Comparison of ENCODE assay signal across 8 cellular contexts in the genomic region with DNA sequence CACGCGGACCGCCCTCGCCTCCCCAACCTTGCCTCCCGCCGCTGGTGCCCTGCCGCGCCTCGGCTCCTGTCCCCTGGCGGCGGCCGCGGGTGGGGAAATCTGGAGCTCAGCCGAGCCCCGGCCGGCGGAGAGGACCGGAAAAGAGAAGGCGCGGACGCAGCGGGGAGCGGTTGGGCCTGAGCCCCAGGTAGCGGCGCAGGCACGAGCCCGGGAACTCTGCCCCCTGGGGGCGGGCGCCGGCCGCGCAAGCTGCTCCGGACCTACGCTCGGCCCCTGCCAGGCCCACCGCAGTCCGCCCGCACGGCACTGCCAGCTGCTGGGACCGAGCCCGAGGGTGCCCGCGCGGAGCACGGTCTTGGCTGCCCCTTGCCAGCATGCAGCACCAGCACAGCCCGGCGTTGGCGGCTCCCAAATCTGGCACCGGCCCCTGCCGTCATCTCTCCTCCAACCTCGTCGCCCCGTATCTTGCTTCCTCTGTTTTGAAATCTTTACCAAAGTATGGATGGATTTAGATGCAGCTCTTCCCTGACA. TPM values are rescaled to one million over a fixed set of nuclear protein-coding genes. Genes with fewer than 3 reads are reported as not detected.
A peak's percentile ranks its signal among the peaks of the same experiment; 100 is the strongest.
DNase-seq lines count a peak whose midpoint lies in the region; ATAC-seq and TF ChIP-seq lines count a peak whose summit lies in the region.

A gene with protein sequence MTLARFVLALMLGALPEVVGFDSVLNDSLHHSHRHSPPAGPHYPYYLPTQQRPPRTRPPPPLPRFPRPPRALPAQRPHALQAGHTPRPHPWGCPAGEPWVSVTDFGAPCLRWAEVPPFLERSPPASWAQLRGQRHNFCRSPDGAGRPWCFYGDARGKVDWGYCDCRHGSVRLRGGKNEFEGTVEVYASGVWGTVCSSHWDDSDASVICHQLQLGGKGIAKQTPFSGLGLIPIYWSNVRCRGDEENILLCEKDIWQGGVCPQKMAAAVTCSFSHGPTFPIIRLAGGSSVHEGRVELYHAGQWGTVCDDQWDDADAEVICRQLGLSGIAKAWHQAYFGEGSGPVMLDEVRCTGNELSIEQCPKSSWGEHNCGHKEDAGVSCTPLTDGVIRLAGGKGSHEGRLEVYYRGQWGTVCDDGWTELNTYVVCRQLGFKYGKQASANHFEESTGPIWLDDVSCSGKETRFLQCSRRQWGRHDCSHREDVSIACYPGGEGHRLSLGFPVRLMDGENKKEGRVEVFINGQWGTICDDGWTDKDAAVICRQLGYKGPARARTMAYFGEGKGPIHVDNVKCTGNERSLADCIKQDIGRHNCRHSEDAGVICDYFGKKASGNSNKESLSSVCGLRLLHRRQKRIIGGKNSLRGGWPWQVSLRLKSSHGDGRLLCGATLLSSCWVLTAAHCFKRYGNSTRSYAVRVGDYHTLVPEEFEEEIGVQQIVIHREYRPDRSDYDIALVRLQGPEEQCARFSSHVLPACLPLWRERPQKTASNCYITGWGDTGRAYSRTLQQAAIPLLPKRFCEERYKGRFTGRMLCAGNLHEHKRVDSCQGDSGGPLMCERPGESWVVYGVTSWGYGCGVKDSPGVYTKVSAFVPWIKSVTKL (minus strand): TSS at position 161 of the 531 bp plus-strand sequence. CDS start 283 bp downstream, outside the sequence.

- H3K36me3 ChIP-seq in duodenal mucosa (ENCODE audit: control insufficient read depth in 1 of 2, insufficient read depth in 2 of 2, low read length in 2 of 2) (no peaks in the 10 kb centered on the region), lower lobe of right lung (no peaks in the 10 kb centered on the region)

- DNase-seq in SIG-M5 treated with dmso at 0.1 percent for 504 hours (lab: John Stamatoyannopoulos, UW; ENCODE audit: unreplicated experiment) (peak; percentile 27), SIG-M5 (lab: John Stamatoyannopoulos, UW) (no peak), NCI-H1930 (lab: John Stamatoyannopoulos, UW) (peak; percentile 71 to 81), lower lobe of right lung (peak; percentile 83)
- peak; percentile 14 to 16 for DNase-seq in activated CD4-positive, alpha-beta T cell treated with anti-CD3 and anti-CD28 coated beads for 4 hours
- DNase-seq in stimulated activated CD8-positive, alpha-beta memory T cell treated with anti-CD3 and anti-CD28 coated beads, Interleukin-12 subunit alpha, Interleukin-12 subunit beta, amount 100 ng/mL, for 4 hours (ENCODE audit: low read depth), result peak; percentile 5

- H3K27ac ChIP-seq in duodenal mucosa (ENCODE audit: low read depth, low read length) (no peak within 1 kb of the TSS), lower lobe of right lung (peak within 1 kb of the TSS; percentile 41)

- H3K27me3 ChIP-seq in duodenal mucosa (ENCODE audit: control insufficient read depth in 1 of 2, insufficient read depth in 2 of 2, low read length in 2 of 2) (peaks cover 20 to 22% of the 10 kb centered on the region in 2 donors), lower lobe of right lung (ENCODE audit: low read depth) (peaks cover 32% of the 10 kb centered on the region)

- H3K9ac ChIP-seq in duodenal mucosa (ENCODE audit: low read depth in 1 of 2, low read length in 2 of 2), result peak within 1 kb of the TSS; percentile 29 to 51

- peak within 1 kb of the TSS; percentile 63 to 66 for H3K4me3 ChIP-seq in duodenal mucosa (ENCODE audit: low read depth in 1 of 2, low read length in 2 of 2)
- H3K4me3 ChIP-seq in lower lobe of right lung, result peak within 1 kb of the TSS; percentile 63

- H3K4me1 ChIP-seq in duodenal mucosa (ENCODE audit: control insufficient read depth in 1 of 2, insufficient read depth in 2 of 2, low read length in 2 of 2) (peaks cover 4 to 13% of the 10 kb centered on the region in 2 donors), lower lobe of right lung (peaks cover 12% of the 10 kb centered on the region)

- TF ChIP-seq CTCF in lower lobe of right lung (IDR thresholded peaks at IDR 0.05), result peak; percentile 79

- H3K9me3 ChIP-seq in duodenal mucosa (ENCODE audit: control insufficient read depth in 1 of 2, low read length in 2 of 2), result no peaks in the 10 kb centered on the region
- no peaks in the 10 kb centered on the region for H3K9me3 ChIP-seq in lower lobe of right lung

- intact Hi-C loops in lower lobe of right lung (cut with DNase I), result no loop called here

- ATAC-seq in HG02884 (IDR thresholded peaks at IDR 0.05; ENCODE audit: unreplicated experiment) (peak; percentile 98), lower lobe of right lung (peak; percentile 96)

RNA-seq across cellular contexts. Expression of the gene that starts here (rescaled TPM):
- total RNA-seq in lower lobe of right lung, result 8.5 TPM
